In genomic region chr1:11654571-11655262, GRCh38 we compare ENCODE assay signal across 8 cellular contexts. TPM values are rescaled to one million over a fixed set of nuclear protein-coding genes. Genes with fewer than 3 reads are reported as not detected.
DNase-seq lines count a peak whose midpoint lies in the region; ATAC-seq and TF ChIP-seq lines count a peak whose summit lies in the region.

TSS of gene FBXO44 (plus strand) at chr1:11654877. CDS start at chr1:11655836, 959 bp downstream.

- no peak for TF ChIP-seq EP300 in upper lobe of left lung (IDR thresholded peaks at IDR 0.05)

- H3K27me3 ChIP-seq in PC-9 (ENCODE audit: insufficient read depth, low read depth), result no peaks in the 10 kb centered on the region
- peaks cover 0 to 8% (median 2%) of the 10 kb centered on the region in 4 donors for H3K27me3 ChIP-seq in upper lobe of left lung

- H3K9me3 Mint-ChIP-seq in osteocyte (ENCODE audit: unreplicated experiment), result no peaks in the 10 kb centered on the region

- intact Hi-C loops in PC-9 (cut with micrococcal nuclease; ENCODE audit: unreplicated experiment), result no loop called here

- peaks cover 14% of the 10 kb centered on the region; the same call in 1 of the 2 replicates for H3F3A ChIP-seq in PC-9 (ENCODE audit: insufficient read depth, low read depth)

- H3K36me3 Mint-ChIP-seq in osteocyte (ENCODE audit: unreplicated experiment), result peaks cover under 1% of the 10 kb centered on the region

- POLR2A ChIA-PET in PC-9 (lab: Charles Lee; ENCODE audit: unreplicated experiment), result interaction anchor here (0.6 kb wide), 1 partner anchor 138 kb away, joined by 3 read pairs; no protein-coding TSS in a partner anchor

- no peaks in the 10 kb centered on the region; the same call in 1 of the 2 replicates for H3K4me1 ChIP-seq in PC-9 (replicated peaks; ENCODE audit: insufficient read depth)
- H3K4me1 ChIP-seq in upper lobe of left lung, result peaks cover 31 to 40% (median 33%) of the 10 kb centered on the region in 4 donors

- peak; percentile 74 to 79 for ATAC-seq in upper lobe of left lung (ENCODE audit: low FRiP score in 2 of 2)

- no peaks in the 10 kb centered on the region for H3K36me3 ChIP-seq in PC-9 (ENCODE audit: low read depth)
- peaks cover 0 to 4% (median under 1%) of the 10 kb centered on the region in 4 donors for H3K36me3 ChIP-seq in upper lobe of left lung

- H3K4me2 ChIP-seq in PC-9, result peak within 1 kb of the TSS; percentile 77

- DNase-seq in EH (ENCODE audit: low read depth) (peak; percentile 27), HCEC 1CT (peak; percentile 7), PC-9 (peak in 1 of 2 experiments; percentile 69), glomerular visceral epithelial cell (ENCODE audit: extremely low spot score) (peak; percentile 34), osteocyte (ENCODE audit: extremely low spot score, unreplicated experiment) (no peak), upper lobe of left lung (peak; percentile 70 to 94), middle frontal gyrus (ENCODE audit: extremely low spot score, low spot score) (no peak)
- DNase-seq in activated gamma-delta T cell treated with anti-CD3 and anti-CD28 coated beads, Interleukin-2, amount 50 U/mL, for 16 hours (ENCODE audit: low read depth), result peak; percentile 31

- no TSS peak for BruUV-seq in PC-9 (replicated peaks; lab: Mats Ljungman, UMichigan)

- no peaks in the 10 kb centered on the region for H4K20me1 ChIP-seq in PC-9 (ENCODE audit: insufficient read depth)

- H3K27ac ChIP-seq in PC-9 (peak within 1 kb of the TSS; percentile 60), upper lobe of left lung (peak within 1 kb of the TSS in 3 of 4 donors; percentile 69 to 74 (median 73))

- peak within 1 kb of the TSS; percentile 69; the same call in 1 of the 2 replicates for H2AFZ ChIP-seq in PC-9

- CTCF ChIA-PET in PC-9 (lab: Charles Lee), result interaction anchor here (0.6 to 0.7 kb wide), 2 partner anchors 56 to 70 kb away, joined by 3 to 5 read pairs; no protein-coding TSS in a partner anchor

- peaks cover 6% of the 10 kb centered on the region for H3K27me3 Mint-ChIP-seq in osteocyte (ENCODE audit: unreplicated experiment)

- WGBS in upper lobe of left lung, 2 donors, result 1 to 6% methylated on average over 9 to 23 of the region's 70 CpGs

- TF ChIP-seq CTCF in PC-9 (conservative IDR thresholded peaks at IDR 0.05), result no peak
- TF ChIP-seq CTCF in osteocyte (IDR thresholded peaks at IDR 0.05), result no peak
- no peak for TF ChIP-seq CTCF in upper lobe of left lung (IDR thresholded peaks at IDR 0.05)

- H3K4me3 Mint-ChIP-seq in osteocyte (ENCODE audit: unreplicated experiment), result peak within 1 kb of the TSS; percentile 69

- no peak for TF ChIP-seq POLR2A in upper lobe of left lung (IDR thresholded peaks at IDR 0.05)

- peaks cover 16% of the 10 kb centered on the region for H3K4me1 Mint-ChIP-seq in osteocyte (ENCODE audit: unreplicated experiment)

- H3K9me3 ChIP-seq in PC-9 (ENCODE audit: insufficient read depth, low read depth), result no peaks in the 10 kb centered on the region
- H3K9me3 ChIP-seq in upper lobe of left lung, result no peaks in the 10 kb centered on the region

- no peak within 1 kb of the TSS for H3K27ac Mint-ChIP-seq in osteocyte (ENCODE audit: unreplicated experiment)

- no peaks in the 10 kb centered on the region for H3K9me2 ChIP-seq in PC-9 (ENCODE audit: insufficient read depth)

- no peaks in the 10 kb centered on the region for H3K79me2 ChIP-seq in PC-9 (ENCODE audit: low read depth)

- H3K4me3 ChIP-seq in PC-9, result peak within 1 kb of the TSS; percentile 61
- H3K4me3 ChIP-seq in upper lobe of left lung, result peak within 1 kb of the TSS; percentile 51 to 87 (median 72)

RNA-seq across cellular contexts. Expression of gene FBXO44, which starts in this region (rescaled TPM):
- 31.9 and 32.4 TPM in 2 replicates for total RNA-seq in PC-9 (2021)
- 27.7 and 29.6 TPM in 2 replicates for total RNA-seq in osteocyte
- 100 to 1,000 TPM in 1 of 6 donors, 10 to 100 TPM in 5; 14.7 to 114 (median 18.0) TPM for total RNA-seq in upper lobe of left lung

Comparison
In these comparisons a context has a peak if more than half of its experiments do, and no peak if none do; other contexts are left out.
1. DNase-seq: peak in EH (single experiment), HCEC 1CT (single experiment), activated gamma-delta T cell treated with anti-CD3 and anti-CD28 coated beads, Interleukin-2, amount 50 U/mL, for 16 hours (single experiment), glomerular visceral epithelial cell (single experiment) and upper lobe of left lung (2 of 2); none in osteocyte (single experiment) and middle frontal gyrus (single experiment).